In genomic region chr1:1782399-1783221, GRCh38 we compare ENCODE assay signal across 8 cellular contexts. TPM values are rescaled to one million over a fixed set of nuclear protein-coding genes. Genes with fewer than 3 reads are reported as not detected.
A peak's percentile ranks its signal among the peaks of the same experiment; 100 is the strongest.
DNase-seq lines count a peak whose midpoint lies in the region; ATAC-seq and TF ChIP-seq lines count a peak whose summit lies in the region.

No MANE protein-coding gene starts in this region.

- intact Hi-C loops in Calu3 (cut with micrococcal nuclease; ENCODE audit: unreplicated experiment), result loop anchor here (10.0 kb wide), 1 partner anchor 122 kb away; no protein-coding TSS in a partner anchor
- intact Hi-C loops in activated CD8-positive, alpha-beta T cell treated with anti-CD3 and anti-CD28 coated beads for 36 hours (cut with micrococcal nuclease), result loop anchor here (10.0 kb wide), 1 partner anchor 112 kb away; the partner anchor contains the start of gene GNB1

- H3K36me3 Mint-ChIP-seq in Calu3 (ENCODE audit: insufficient read depth, unreplicated experiment), result peaks cover 64% of the 10 kb centered on the region
- H3K36me3 Mint-ChIP-seq in activated CD8-positive, alpha-beta T cell treated with anti-CD3 and anti-CD28 coated beads for 36 hours (ENCODE audit: low read depth), result peaks cover 18% of the 10 kb centered on the region
- peaks cover 20% of the 10 kb centered on the region for H3K36me3 Mint-ChIP-seq in osteocyte (ENCODE audit: unreplicated experiment)

- H3K4me3 Mint-ChIP-seq in Calu3 (ENCODE audit: low read depth, unreplicated experiment) (peak overlapping the region; percentile 44), osteocyte (ENCODE audit: unreplicated experiment) (no peak overlapping the region)
- H3K4me3 Mint-ChIP-seq in activated CD8-positive, alpha-beta T cell treated with anti-CD3 and anti-CD28 coated beads for 36 hours, result no peak overlapping the region

- POLR2A ChIA-PET in activated CD8-positive, alpha-beta T cell treated with anti-CD3 and anti-CD28 coated beads for 36 hours (lab: Charles Lee), result interaction anchor here (0.6 to 1.4 kb wide), 3 partner anchors 12 to 106 kb away, joined by 3 to 4 read pairs (median 3); no protein-coding TSS in a partner anchor

- peak; percentile 1 for ATAC-seq in activated CD8-positive, alpha-beta T cell treated with anti-CD3 and anti-CD28 coated beads for 36 hours
- no peak for ATAC-seq in GM18520 (IDR thresholded peaks at IDR 0.05; ENCODE audit: unreplicated experiment)
- ATAC-seq in GM21737 (IDR thresholded peaks at IDR 0.05; ENCODE audit: unreplicated experiment), result no peak
- ATAC-seq in GM19328 (IDR thresholded peaks at IDR 0.05; ENCODE audit: unreplicated experiment), result no peak

- no TSS peak for BruUV-seq in Calu3 (replicated peaks; lab: Mats Ljungman, UMichigan)

- H3K4me1 Mint-ChIP-seq in Calu3 (ENCODE audit: low read depth, unreplicated experiment), result peaks cover 25% of the 10 kb centered on the region
- H3K4me1 Mint-ChIP-seq in activated CD8-positive, alpha-beta T cell treated with anti-CD3 and anti-CD28 coated beads for 36 hours (ENCODE audit: low read depth), result peaks cover 42% of the 10 kb centered on the region
- H3K4me1 Mint-ChIP-seq in osteocyte (ENCODE audit: unreplicated experiment), result peaks cover 28% of the 10 kb centered on the region

- H3K27ac Mint-ChIP-seq in Calu3 (ENCODE audit: unreplicated experiment), result peak overlapping the region; percentile 47
- H3K27ac Mint-ChIP-seq in activated CD8-positive, alpha-beta T cell treated with anti-CD3 and anti-CD28 coated beads for 36 hours, result peak overlapping the region; percentile 90
- peak overlapping the region; percentile 77 for H3K27ac Mint-ChIP-seq in osteocyte (ENCODE audit: unreplicated experiment)

- peak; percentile 75 for DNase-seq in Calu3
- DNase-seq in MV-4-11 (lab: John Stamatoyannopoulos, UW), result peak; percentile 88
- peak; percentile 48 for DNase-seq in activated CD8-positive, alpha-beta T cell treated with anti-CD3 and anti-CD28 coated beads for 36 hours
- DNase-seq in fibroblast of the aortic adventitia (ENCODE audit: low read depth), result peak; percentile 76
- no peak for DNase-seq in osteocyte (ENCODE audit: extremely low spot score, unreplicated experiment)

- TF ChIP-seq CTCF in Calu3 (IDR thresholded peaks at IDR 0.05; ENCODE audit: unreplicated experiment), result no peak
- no peak for TF ChIP-seq CTCF in activated CD8-positive, alpha-beta T cell treated with anti-CD3 and anti-CD28 coated beads for 36 hours (IDR thresholded peaks at IDR 0.05)
- no peak for TF ChIP-seq CTCF in fibroblast of the aortic adventitia (IDR thresholded peaks at IDR 0.05; ENCODE audit: insufficient read depth, low read length)
- no peak for TF ChIP-seq CTCF in osteocyte (IDR thresholded peaks at IDR 0.05)

- peak overlapping the region; percentile 32 for H3K4me3 ChIP-seq in fibroblast of the aortic adventitia (ENCODE audit: low read depth, low read length)

- H3K9me3 Mint-ChIP-seq in Calu3 (ENCODE audit: low read depth, unreplicated experiment) (no peaks in the 10 kb centered on the region), osteocyte (ENCODE audit: unreplicated experiment) (no peaks in the 10 kb centered on the region)
- H3K9me3 Mint-ChIP-seq in activated CD8-positive, alpha-beta T cell treated with anti-CD3 and anti-CD28 coated beads for 36 hours, result no peaks in the 10 kb centered on the region

- H3K27me3 Mint-ChIP-seq in Calu3 (ENCODE audit: unreplicated experiment) (no peaks in the 10 kb centered on the region), osteocyte (ENCODE audit: unreplicated experiment) (no peaks in the 10 kb centered on the region)
- no peaks in the 10 kb centered on the region for H3K27me3 Mint-ChIP-seq in activated CD8-positive, alpha-beta T cell treated with anti-CD3 and anti-CD28 coated beads for 36 hours

- CTCF ChIA-PET in Calu3 (lab: Charles Lee), result interaction anchor here (0.5 kb wide), 1 partner anchor 123 kb away, joined by 8 read pairs; no protein-coding TSS in a partner anchor
- CTCF ChIA-PET in activated CD8-positive, alpha-beta T cell treated with anti-CD3 and anti-CD28 coated beads for 36 hours (lab: Charles Lee), result no interaction called here

RNA-seq across cellular contexts. Expression of gene NADK, which starts 4.3 kb away (rescaled TPM):
- total RNA-seq in Calu3 (2022) (92.2 and 103 TPM in 2 replicates), fibroblast of the aortic adventitia (ENCODE audit: low replicate concordance) (38.6 and 45.6 TPM in 2 replicates), osteocyte (75.2 and 84.3 TPM in 2 replicates)
- 10 to 100 TPM; 57.3 to 65.6 TPM for total RNA-seq in activated CD8-positive, alpha-beta T cell treated with anti-CD3 and anti-CD28 coated beads for 36 hours

RNA-seq across cellular contexts. Expression of gene CDK11A, which starts 58.5 kb away (rescaled TPM):
- total RNA-seq in Calu3 (2022) (36.2 and 41.7 TPM in 2 replicates), fibroblast of the aortic adventitia (ENCODE audit: low replicate concordance) (9.8 and 26.5 TPM in 2 replicates), osteocyte (44.2 and 51.3 TPM in 2 replicates)
- 10 to 100 TPM; 64.8 to 70.6 TPM for total RNA-seq in activated CD8-positive, alpha-beta T cell treated with anti-CD3 and anti-CD28 coated beads for 36 hours
